20 cellular contexts compared by ENCODE assay signal in genomic region chr3:174614046-174614445, GRCh38.
DNase-seq lines count a peak whose midpoint lies in the region; ATAC-seq and TF ChIP-seq lines count a peak whose summit lies in the region.
"Had no signal": no experiment of that assay in that cellular context is flagged by ENCODE, and none has a peak within 500 bp of the region (broad histone marks: within the 10 kb centered on the region; RNA-seq: fewer than 3 reads in every experiment).

No MANE protein-coding gene starts in this region.

- H3K36me3 Mint-ChIP-seq in brain, result peaks cover 4% of the 10 kb centered on the region
- no peaks in the 10 kb centered on the region for H3K36me3 Mint-ChIP-seq in stimulated activated memory B cell treated with anti-CD40 and anti-IgM and Interleukin-4, amounts not matched to agents 10 μg/mL and 1 μg/mL and 100 μg/mL, for 72 hours
- H3K36me3 Mint-ChIP-seq in T-helper 2 cell treated with Interferon-gamma antibody and Interleukin-4, amounts not matched to agents 5 μg/mL and 100 μg/mL, for 36 hours (ENCODE audit: low read depth), result no peaks in the 10 kb centered on the region
- H3K36me3 Mint-ChIP-seq: activated naive CD8-positive, alpha-beta T cell treated with anti-CD3 and anti-CD28 coated beads for 36 hours had no signal

- H3K27ac Mint-ChIP-seq in brain, result peak overlapping the region in 3 of 5 experiments; percentile 56 to 70 (median 68)
- no peak overlapping the region for H3K27ac Mint-ChIP-seq in stimulated activated memory B cell treated with anti-CD40 and anti-IgM and Interleukin-4, amounts not matched to agents 10 μg/mL and 1 μg/mL and 100 μg/mL, for 72 hours
- no peak overlapping the region for H3K27ac Mint-ChIP-seq in T-helper 2 cell treated with Interferon-gamma antibody and Interleukin-4, amounts not matched to agents 5 μg/mL and 100 μg/mL, for 36 hours
- H3K27ac Mint-ChIP-seq: activated naive CD8-positive, alpha-beta T cell treated with anti-CD3 and anti-CD28 coated beads for 36 hours; CD4-positive, alpha-beta T cell; immature natural killer cell; WTC11 had no signal

- peaks cover 5 to 21% (median 18%) of the 10 kb centered on the region in 5 experiments for H3K9me3 Mint-ChIP-seq in brain
- H3K9me3 Mint-ChIP-seq in stimulated activated memory B cell treated with anti-CD40 and anti-IgM and Interleukin-4, amounts not matched to agents 10 μg/mL and 1 μg/mL and 100 μg/mL, for 72 hours, result peaks cover 4% of the 10 kb centered on the region
- H3K9me3 Mint-ChIP-seq in T-helper 2 cell treated with Interferon-gamma antibody and Interleukin-4, amounts not matched to agents 5 μg/mL and 100 μg/mL, for 36 hours, result peaks cover 11% of the 10 kb centered on the region
- H3K9me3 Mint-ChIP-seq: CD4-positive, alpha-beta T cell had no signal

- peaks cover 35% of the 10 kb centered on the region for H3K4me1 Mint-ChIP-seq in brain
- no peaks in the 10 kb centered on the region for H3K4me1 Mint-ChIP-seq in stimulated activated memory B cell treated with anti-CD40 and anti-IgM and Interleukin-4, amounts not matched to agents 10 μg/mL and 1 μg/mL and 100 μg/mL, for 72 hours
- H3K4me1 Mint-ChIP-seq in T-helper 2 cell treated with Interferon-gamma antibody and Interleukin-4, amounts not matched to agents 5 μg/mL and 100 μg/mL, for 36 hours (ENCODE audit: low read depth), result no peaks in the 10 kb centered on the region
- H3K4me1 Mint-ChIP-seq: activated naive CD8-positive, alpha-beta T cell treated with anti-CD3 and anti-CD28 coated beads for 36 hours; stimulated activated naive CD8-positive, alpha-beta T cell treated with anti-CD3 and anti-CD28 coated beads, Interleukin-15, amount 100 ng/mL, for 72 hours had no signal

- H3K27me3 Mint-ChIP-seq in brain, result no peaks in the 10 kb centered on the region
- H3K27me3 Mint-ChIP-seq in stimulated activated memory B cell treated with anti-CD40 and anti-IgM and Interleukin-4, amounts not matched to agents 10 μg/mL and 1 μg/mL and 100 μg/mL, for 72 hours, result no peaks in the 10 kb centered on the region
- H3K27me3 Mint-ChIP-seq in T-helper 2 cell treated with Interferon-gamma antibody and Interleukin-4, amounts not matched to agents 5 μg/mL and 100 μg/mL, for 36 hours (ENCODE audit: low read depth), result no peaks in the 10 kb centered on the region
- H3K27me3 Mint-ChIP-seq: activated naive CD8-positive, alpha-beta T cell treated with anti-CD3 and anti-CD28 coated beads for 36 hours; CD4-positive, alpha-beta T cell; stimulated activated naive CD8-positive, alpha-beta T cell treated with anti-CD3 and anti-CD28 coated beads, Interleukin-15, amount 100 ng/mL, for 72 hours had no signal

- ATAC-seq in stimulated activated memory B cell treated with anti-CD40 and anti-IgM and Interleukin-4, amounts not matched to agents 10 μg/mL and 1 μg/mL and 100 μg/mL, for 72 hours, result peak; percentile 39
- ATAC-seq: esophagus mucosa, right lobe of liver, upper lobe of right lung, WTC11 had no signal

- peak overlapping the region in 1 of 5 experiments; percentile 18 for H3K4me3 Mint-ChIP-seq in brain
- H3K4me3 Mint-ChIP-seq in stimulated activated memory B cell treated with anti-CD40 and anti-IgM and Interleukin-4, amounts not matched to agents 10 μg/mL and 1 μg/mL and 100 μg/mL, for 72 hours, result no peak overlapping the region
- H3K4me3 Mint-ChIP-seq in T-helper 2 cell treated with Interferon-gamma antibody and Interleukin-4, amounts not matched to agents 5 μg/mL and 100 μg/mL, for 36 hours, result no peak overlapping the region
- H3K4me3 Mint-ChIP-seq: activated naive CD8-positive, alpha-beta T cell treated with anti-CD3 and anti-CD28 coated beads for 36 hours; CD4-positive, alpha-beta T cell; immature natural killer cell; stimulated activated naive CD8-positive, alpha-beta T cell treated with anti-CD3 and anti-CD28 coated beads, Interleukin-15, amount 100 ng/mL, for 72 hours; WTC11 had no signal

- TF ChIP-seq CTCF in brain (conservative IDR thresholded peaks at IDR 0.05), result no peak

- peak; percentile 6 for DNase-seq in NCI-H82 (lab: John Stamatoyannopoulos, UW)
- DNase-seq in NCI-H82 treated with DMSO at 0.1 percent for 48 hours (lab: John Stamatoyannopoulos, UW; ENCODE audit: unreplicated experiment), result no peak
- peak; percentile 64 for DNase-seq in NCI-H1436 (lab: John Stamatoyannopoulos, UW)
- DNase-seq in T-helper 2 cell treated with Interferon-gamma antibody and Interleukin-4, amounts not matched to agents 5 μg/mL and 100 μg/mL, for 36 hours (ENCODE audit: low spot score), result no peak
- no peak for DNase-seq in stimulated activated CD4-positive, alpha-beta T cell treated with anti-CD3 and anti-CD28 coated beads, Interleukin-2, amount 100 ng/mL, for 48 hours
- no peak for DNase-seq in NCI-H1694 (lab: John Stamatoyannopoulos, UW)
- DNase-seq: activated naive CD8-positive, alpha-beta T cell treated with anti-CD3 and anti-CD28 coated beads for 36 hours; CD4-positive, alpha-beta T cell; immature natural killer cell; MV-4-11; OCI-M1; right lobe of liver; SJCRH30; stimulated activated naive CD8-positive, alpha-beta T cell treated with anti-CD3 and anti-CD28 coated beads, Interleukin-15, amount 100 ng/mL, for 72 hours; T-helper 2 cell; upper lobe of right lung had no signal

Comparison
In these comparisons a context has a peak if more than half of its experiments do, and no peak if none do; other contexts are left out.
1. DNase-seq: peak in NCI-H82 (single experiment) and NCI-H1436 (single experiment); none in NCI-H82 treated with DMSO at 0.1 percent for 48 hours (single experiment), T-helper 2 cell treated with Interferon-gamma antibody and Interleukin-4, amounts not matched to agents 5 μg/mL and 100 μg/mL, for 36 hours (single experiment), stimulated activated CD4-positive, alpha-beta T cell treated with anti-CD3 and anti-CD28 coated beads, Interleukin-2, amount 100 ng/mL, for 48 hours (0 of 2) and NCI-H1694 (single experiment).
2. H3K27ac Mint-ChIP-seq: peak in brain (3 of 5); none in stimulated activated memory B cell treated with anti-CD40 and anti-IgM and Interleukin-4, amounts not matched to agents 10 μg/mL and 1 μg/mL and 100 μg/mL, for 72 hours (single experiment) and T-helper 2 cell treated with Interferon-gamma antibody and Interleukin-4, amounts not matched to agents 5 μg/mL and 100 μg/mL, for 36 hours (single experiment).